Comparison of ENCODE assay signal across 10 cellular contexts in the genomic region with DNA sequence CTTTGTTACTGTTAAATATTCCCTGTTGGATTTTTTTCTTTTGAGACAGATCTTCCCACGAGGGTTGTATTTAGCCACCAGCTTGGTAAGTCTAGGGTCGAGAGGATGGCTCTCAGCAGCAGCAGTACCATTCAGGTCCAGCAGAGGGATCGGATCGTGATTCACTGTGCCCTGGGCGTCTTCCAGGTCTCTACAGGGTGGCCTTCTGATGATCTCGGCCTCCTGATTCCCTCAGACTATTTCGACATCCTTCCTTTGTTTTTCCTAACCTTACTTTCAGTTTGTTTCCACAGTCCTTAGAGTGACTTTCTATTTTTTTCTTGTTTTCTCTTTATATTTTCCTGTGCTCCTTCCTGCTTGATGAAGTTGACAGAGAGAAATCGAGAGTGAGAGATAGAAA.
DNase-seq lines count a peak whose midpoint lies in the region; ATAC-seq and TF ChIP-seq lines count a peak whose summit lies in the region.
"Had no signal": no experiment of that assay in that cellular context is flagged by ENCODE, and none has a peak within 500 bp of the region (broad histone marks: within the 10 kb centered on the region; RNA-seq: fewer than 3 reads in every experiment).

No MANE protein-coding gene starts in this region.

- DNase-seq in COLO668 (lab: John Stamatoyannopoulos, UW; ENCODE audit: unreplicated experiment) (peak; percentile 8), SKM-1 (lab: John Stamatoyannopoulos, UW; ENCODE audit: unreplicated experiment) (peak; percentile 5), iPS DF 4.7 (ENCODE audit: extremely low read depth, low spot score) (peak; percentile 53), putamen (ENCODE audit: low spot score) (no peak)
- DNase-seq in stimulated activated naive B cell treated with anti-CD40 and anti-IgM and Interleukin-4, amounts not matched to agents 10 μg/mL and 1 μg/mL and 100 μg/mL, for 72 hours: no peak
- DNase-seq: lower lobe of right lung; stimulated activated CD4-positive, alpha-beta T cell treated with anti-CD3 and anti-CD28 coated beads, Interleukin-2, amount 100 ng/mL, for 24 hours had no signal

- H3K27ac Mint-ChIP-seq in stimulated activated naive B cell treated with anti-CD40 and anti-IgM and Interleukin-4, amounts not matched to agents 10 μg/mL and 1 μg/mL and 100 μg/mL, for 72 hours: no peak overlapping the region

- H3K9me3 Mint-ChIP-seq in stimulated activated naive B cell treated with anti-CD40 and anti-IgM and Interleukin-4, amounts not matched to agents 10 μg/mL and 1 μg/mL and 100 μg/mL, for 72 hours: peaks cover 25 to 47% of the 10 kb centered on the region in 2 donors

- CTCF ChIA-PET in HEK293 (lab: Yijun Ruan, JAX): interaction anchor here (0.9 to 1.6 kb wide), 3 partner anchors 10 to 32 kb away, joined by 3 to 6 read pairs (median 4); no protein-coding TSS in a partner anchor

- peaks cover 7 to 11% of the 10 kb centered on the region in 2 experiments for H3K36me3 ChIP-seq in HEK293 (ENCODE audit: control insufficient read depth in 2 of 2, insufficient read depth in 1 of 2, low read length in 2 of 2)

- H3K4me1 Mint-ChIP-seq in stimulated activated naive B cell treated with anti-CD40 and anti-IgM and Interleukin-4, amounts not matched to agents 10 μg/mL and 1 μg/mL and 100 μg/mL, for 72 hours: peaks cover 8 to 13% of the 10 kb centered on the region in 2 donors

- H3K4me3 Mint-ChIP-seq in stimulated activated naive B cell treated with anti-CD40 and anti-IgM and Interleukin-4, amounts not matched to agents 10 μg/mL and 1 μg/mL and 100 μg/mL, for 72 hours: no peak overlapping the region

- H3K27me3 Mint-ChIP-seq in stimulated activated naive B cell treated with anti-CD40 and anti-IgM and Interleukin-4, amounts not matched to agents 10 μg/mL and 1 μg/mL and 100 μg/mL, for 72 hours: no peaks in the 10 kb centered on the region

- POLR2A ChIA-PET in HEK293 (lab: Yijun Ruan, JAX): no interaction called here

- no peaks in the 10 kb centered on the region for H3K4me1 ChIP-seq in HEK293 (ENCODE audit: control insufficient read depth, insufficient read depth, low read length)
- H3K4me1 ChIP-seq: lower lobe of right lung had no signal

- peaks cover 24% of the 10 kb centered on the region for H3K9me3 ChIP-seq in HEK293 (ENCODE audit: control insufficient read depth, insufficient read depth, low read depth, low read length)
- H3K9me3 ChIP-seq: lower lobe of right lung had no signal

- ATAC-seq in HG03457 (IDR thresholded peaks at IDR 0.05; ENCODE audit: unreplicated experiment) (no peak), GM21528 (IDR thresholded peaks at IDR 0.05; ENCODE audit: low FRiP score, unreplicated experiment) (no peak)
- ATAC-seq in stimulated activated naive B cell treated with anti-CD40 and anti-IgM and Interleukin-4, amounts not matched to agents 10 μg/mL and 1 μg/mL and 100 μg/mL, for 72 hours (replicated peaks): no peak

- H3K27ac ChIP-seq in HEK293 (ENCODE audit: extremely low read depth, low read depth, low read length): no peak overlapping the region
- H3K27ac ChIP-seq: lower lobe of right lung had no signal

- no peak; the same call in 1 of the 2 replicates for TF ChIP-seq CTCF in HEK293 (tag by site-specific recombination; IDR thresholded peaks at IDR 0.05)

- H3K36me3 Mint-ChIP-seq in stimulated activated naive B cell treated with anti-CD40 and anti-IgM and Interleukin-4, amounts not matched to agents 10 μg/mL and 1 μg/mL and 100 μg/mL, for 72 hours: peaks cover 68 to 81% of the 10 kb centered on the region in 2 donors

- no peak overlapping the region for H3K4me3 ChIP-seq in HEK293 (ENCODE audit: low read depth, low read length)
- H3K4me3 ChIP-seq: lower lobe of right lung had no signal

TF ChIP-seq in HEK293, 187 proteins besides CTCF, POLR2A, EP300 and RAD21:
- no peak for TF ChIP-seq ZNF501 (tag by site-specific recombination; IDR thresholded peaks at IDR 0.05)
- no peak for TF ChIP-seq ZNF311 (tag by site-specific recombination; IDR thresholded peaks at IDR 0.05; ENCODE audit: borderline replicate concordance)
- no peak for TF ChIP-seq GLIS1 (tag by site-specific recombination; IDR thresholded peaks at IDR 0.05)
- TF ChIP-seq INSM2 (tag by site-specific recombination; IDR thresholded peaks at IDR 0.05): no peak
- peak; percentile 56 for TF ChIP-seq PRDM1 (tag by site-specific recombination; IDR thresholded peaks at IDR 0.05)
- peak; percentile 39; the same call in 1 of the 2 replicates for TF ChIP-seq ZNF660 (tag by site-specific recombination; IDR thresholded peaks at IDR 0.05)
- TF ChIP-seq ZNF830 (tag by site-specific recombination; IDR thresholded peaks at IDR 0.05; ENCODE audit: low read depth): no peak
- no peak for TF ChIP-seq OVOL3 (tag by site-specific recombination; IDR thresholded peaks at IDR 0.05)

Comparison
In these comparisons a context has a peak if more than half of its experiments do, and no peak if none do; other contexts are left out.
1. DNase-seq: peak in COLO668 (single experiment), SKM-1 (single experiment) and iPS DF 4.7 (single experiment); none in stimulated activated naive B cell treated with anti-CD40 and anti-IgM and Interleukin-4, amounts not matched to agents 10 μg/mL and 1 μg/mL and 100 μg/mL, for 72 hours (single experiment) and putamen (single experiment).